Comparison of ENCODE assay signal across 1 cellular context in genomic region chr17:33674685-33675084, GRCh38.
A peak's percentile ranks its signal among the peaks of the same experiment; 100 is the strongest.
TF ChIP-seq lines count a peak whose summit lies in the region.

No MANE protein-coding gene starts in this region.

TF ChIP-seq in HepG2, 621 proteins besides CTCF, POLR2A, EP300 and RAD21 (continued from another document):
- TF ChIP-seq ZNF407 (CRISPR knock-in tag; IDR thresholded peaks at IDR 0.05; ENCODE audit: not compliant biosample characterization) (no peak), ZNF337 (CRISPR knock-in tag; IDR thresholded peaks at IDR 0.05; ENCODE audit: borderline replicate concordance, low read depth) (no peak), ZNF414 (CRISPR knock-in tag; IDR thresholded peaks at IDR 0.05) (no peak), ELF3 (CRISPR knock-in tag; IDR thresholded peaks at IDR 0.05) (no peak), ZBTB38 (CRISPR knock-in tag; IDR thresholded peaks at IDR 0.05) (no peak), ZNF879 (CRISPR knock-in tag; IDR thresholded peaks at IDR 0.05) (no peak), REL (CRISPR knock-in tag; conservative IDR thresholded peaks at IDR 0.05) (no peak), STAG1 (CRISPR knock-in tag; IDR thresholded peaks at IDR 0.05) (peak; percentile 36), MBNL3 (CRISPR knock-in tag; conservative IDR thresholded peaks at IDR 0.05) (no peak), SNRNP70 (IDR thresholded peaks at IDR 0.05; ENCODE audit: low read depth, low read length) (no peak), ZNF574 (CRISPR knock-in tag; IDR thresholded peaks at IDR 0.05) (no peak), ZNF570 (CRISPR knock-in tag; IDR thresholded peaks at IDR 0.05; ENCODE audit: borderline replicate concordance) (no peak), RAD51 (IDR thresholded peaks at IDR 0.05; ENCODE audit: borderline replicate concordance) (peak; percentile 82; the same call in 1 of the 2 replicates), MEF2D (CRISPR knock-in tag; IDR thresholded peaks at IDR 0.05) (no peak), KDM2A (CRISPR knock-in tag; IDR thresholded peaks at IDR 0.05; ENCODE audit: borderline replicate concordance, low read depth) (no peak)
TF ChIP-seq in HepG2: peak in this region for 4.
